ENCODE assay signal across 21 cellular contexts in the genomic region with DNA sequence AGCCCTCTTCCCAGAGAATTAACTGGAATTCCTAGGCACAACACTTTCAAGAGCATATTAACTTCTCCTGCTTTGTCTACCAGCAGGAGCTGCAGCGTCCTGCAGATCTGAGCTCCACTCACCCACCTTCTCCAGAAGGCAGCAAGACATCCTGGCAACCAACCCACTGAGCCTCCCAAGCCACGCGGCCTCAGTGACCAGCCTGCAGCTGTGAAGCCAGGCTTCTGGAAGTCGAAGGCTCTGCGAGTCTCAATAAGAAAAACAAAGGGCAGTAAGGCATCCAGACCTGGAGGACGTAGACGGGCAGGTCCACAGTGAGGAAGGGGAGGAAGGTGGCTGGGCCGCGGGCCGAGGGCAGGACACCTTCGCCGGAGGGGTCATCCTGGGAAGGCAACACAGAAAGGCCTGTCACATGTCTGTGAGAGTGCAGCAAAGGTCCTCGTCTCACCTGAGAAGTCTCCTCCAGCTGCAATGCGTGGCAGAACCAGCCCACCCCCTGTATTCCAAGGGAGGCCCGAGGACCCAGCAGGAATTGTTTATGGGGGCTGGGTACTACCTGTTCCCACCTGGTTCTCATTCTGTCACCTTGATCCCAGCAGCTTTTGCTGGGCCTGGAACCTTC. TPM values are rescaled to one million over a fixed set of nuclear protein-coding genes. Genes with fewer than 3 reads are reported as not detected.
DNase-seq lines count a peak whose midpoint lies in the region; ATAC-seq and TF ChIP-seq lines count a peak whose summit lies in the region.
"Had no signal": no experiment of that assay in that cellular context is flagged by ENCODE, and none has a peak within 500 bp of the region (broad histone marks: within the 10 kb centered on the region; RNA-seq: fewer than 3 reads in every experiment).

No MANE protein-coding gene starts in this region.

- ATAC-seq in GM23338: no peak

- no peak overlapping the region for H3K4me3 Mint-ChIP-seq in Calu3 (ENCODE audit: low read depth, unreplicated experiment)
- no peak overlapping the region for H3K4me3 Mint-ChIP-seq in GM23338
- H3K4me3 Mint-ChIP-seq in activated naive CD8-positive, alpha-beta T cell treated with anti-CD3 and anti-CD28 coated beads for 36 hours: no peak overlapping the region
- H3K4me3 Mint-ChIP-seq: CD14-positive monocyte, HFFc6 had no signal

- no peaks in the 10 kb centered on the region for H3K79me2 ChIP-seq in GM23338 (replicated peaks; ENCODE audit: insufficient read depth)

- TF ChIP-seq CTCF in Calu3 (IDR thresholded peaks at IDR 0.05; ENCODE audit: unreplicated experiment) (no peak), GM23338 (conservative IDR thresholded peaks at IDR 0.05; ENCODE audit: low read depth in 2 of 2) (no peak), ovary (IDR thresholded peaks at IDR 0.05) (no peak)

- no peaks in the 10 kb centered on the region for H3K9me3 Mint-ChIP-seq in Calu3 (ENCODE audit: low read depth, unreplicated experiment)
- no peaks in the 10 kb centered on the region for H3K9me3 Mint-ChIP-seq in GM23338
- H3K9me3 Mint-ChIP-seq in activated naive CD8-positive, alpha-beta T cell treated with anti-CD3 and anti-CD28 coated beads for 36 hours: no peaks in the 10 kb centered on the region
- H3K9me3 Mint-ChIP-seq: HFFc6 had no signal

- DNase-seq in Calu3 (peak; percentile 1), GM23338 (ENCODE audit: low spot score) (no peak), islet precursor cell (peak; percentile 50), ovary (peak in 3 of 5 donors; percentile 5 to 8 (median 5)), NCI-H1105 treated with DMSO at 0.1 percent for 48 hours (lab: John Stamatoyannopoulos, UW) (no peak), NCI-H187 (lab: John Stamatoyannopoulos, UW) (no peak), SIG-M5 treated with dmso at 0.1 percent for 504 hours (lab: John Stamatoyannopoulos, UW; ENCODE audit: unreplicated experiment) (no peak)
- DNase-seq in activated naive CD8-positive, alpha-beta T cell treated with anti-CD3 and anti-CD28 coated beads for 36 hours: no peak
- DNase-seq: ACHN, AML-193, DMS153, EL, GM23248, HFFc6, NCI-H1092, NCI-H2227 treated with DMSO at 0.1 percent for 48 hours, NCI-H524 treated with DMSO at 0.1 percent for 48 hours, SHP77 treated with DMSO at 0.1 percent for 48 hours had no signal

- H3K36me3 Mint-ChIP-seq in Calu3 (ENCODE audit: insufficient read depth, unreplicated experiment) (peaks cover 34% of the 10 kb centered on the region), GM23338 (ENCODE audit: low read depth) (peaks cover 21% of the 10 kb centered on the region)
- H3K36me3 Mint-ChIP-seq in activated naive CD8-positive, alpha-beta T cell treated with anti-CD3 and anti-CD28 coated beads for 36 hours: peaks cover 10% of the 10 kb centered on the region

- no peak overlapping the region for H3K27ac ChIP-seq in GM23338 (ENCODE audit: low read depth)
- no peak overlapping the region for H3K27ac ChIP-seq in ovary
- H3K27ac ChIP-seq: GM23248, Peyer's patch had no signal

- no peaks in the 10 kb centered on the region for H3K9me3 ChIP-seq in ovary
- H3K9me3 ChIP-seq: Peyer's patch had no signal

- no peaks in the 10 kb centered on the region for H3F3A ChIP-seq in GM23338 (replicated peaks; ENCODE audit: low read depth)

- H4K20me1 ChIP-seq in GM23338 (replicated peaks; ENCODE audit: insufficient read depth): no peaks in the 10 kb centered on the region

- intact Hi-C loops in Calu3 (cut with micrococcal nuclease; ENCODE audit: unreplicated experiment) (no loop called here), ovary (cut with DNase I) (no loop called here)

- H2AFZ ChIP-seq in GM23338: no peak overlapping the region
- H2AFZ ChIP-seq: GM23248 had no signal

- no peak overlapping the region for H3K4me3 ChIP-seq in GM23338
- H3K4me3 ChIP-seq in ovary: no peak overlapping the region
- H3K4me3 ChIP-seq: GM23248, Peyer's patch had no signal

- no peaks in the 10 kb centered on the region for H3K4me1 ChIP-seq in GM23338 (ENCODE audit: insufficient read depth)
- H3K4me1 ChIP-seq in ovary (ENCODE audit: insufficient read depth): peaks cover 3% of the 10 kb centered on the region
- H3K4me1 ChIP-seq: Peyer's patch had no signal

- no peak overlapping the region for H3K27ac Mint-ChIP-seq in Calu3 (ENCODE audit: unreplicated experiment)
- H3K27ac Mint-ChIP-seq in GM23338: peak overlapping the region; percentile 74; the same call in 1 of the 2 replicates
- H3K27ac Mint-ChIP-seq in activated naive CD8-positive, alpha-beta T cell treated with anti-CD3 and anti-CD28 coated beads for 36 hours: no peak overlapping the region
- H3K27ac Mint-ChIP-seq: HFFc6 had no signal

- H3K9me2 ChIP-seq in GM23338 (ENCODE audit: insufficient read depth): no peaks in the 10 kb centered on the region

- CTCF ChIA-PET in Calu3 (lab: Charles Lee): interaction anchor here (1.0 kb wide), 1 partner anchor 16 kb away, joined by 3 read pairs; no protein-coding TSS in a partner anchor

- H3K27me3 ChIP-seq in GM23338 (ENCODE audit: insufficient read depth) (no peaks in the 10 kb centered on the region), ovary (no peaks in the 10 kb centered on the region)
- H3K27me3 ChIP-seq: Peyer's patch had no signal

- H3K27me3 Mint-ChIP-seq in Calu3 (ENCODE audit: unreplicated experiment): no peaks in the 10 kb centered on the region
- peaks cover 2% of the 10 kb centered on the region for H3K27me3 Mint-ChIP-seq in GM23338 (ENCODE audit: insufficient read depth, low read depth, poor library complexity)
- H3K27me3 Mint-ChIP-seq in activated naive CD8-positive, alpha-beta T cell treated with anti-CD3 and anti-CD28 coated beads for 36 hours: no peaks in the 10 kb centered on the region

- TF ChIP-seq EP300 in ovary (IDR thresholded peaks at IDR 0.05): no peak

- H3K4me1 Mint-ChIP-seq in Calu3 (ENCODE audit: low read depth, unreplicated experiment) (no peaks in the 10 kb centered on the region), GM23338 (peaks cover 35% of the 10 kb centered on the region)
- H3K4me1 Mint-ChIP-seq in activated naive CD8-positive, alpha-beta T cell treated with anti-CD3 and anti-CD28 coated beads for 36 hours: no peaks in the 10 kb centered on the region

- TF ChIP-seq POLR2A in ovary (IDR thresholded peaks at IDR 0.05): no peak

- H3K36me3 ChIP-seq in GM23338 (ENCODE audit: insufficient read depth) (no peaks in the 10 kb centered on the region), ovary (no peaks in the 10 kb centered on the region)

- H3K4me2 ChIP-seq in GM23338: no peak overlapping the region

- BruUV-seq in Calu3 (replicated peaks; lab: Mats Ljungman, UMichigan): no TSS peak

- 88 to 90% (median 89%) methylated on average over 15 of the region's 15 CpGs for WGBS in ovary, 3 donors

TF ChIP-seq in GM23338, 12 proteins besides CTCF, POLR2A, EP300 and RAD21 (continues in another document):
- no peak for TF ChIP-seq JUNB (IDR thresholded peaks at IDR 0.05; ENCODE audit: unreplicated experiment)
- TF ChIP-seq ZNF331 (CRISPR knock-in tag; IDR thresholded peaks at IDR 0.05; ENCODE audit: low read depth): no peak
- no peak for TF ChIP-seq ZNF114 (CRISPR knock-in tag; IDR thresholded peaks at IDR 0.05)

RNA-seq across cellular contexts. Expression of a gene that starts 36.2 kb away (rescaled TPM):
- total RNA-seq in Calu3 (2022): 62.3 and 63.8 TPM in 2 replicates
- 43.5 and 45.1 TPM in 2 replicates for total RNA-seq in GM23338 (2014; rRNA removed; shearing (Covaris generic))
- 5.7 and 6.5 TPM in 2 replicates for polyA plus RNA-seq in GM23338 (2016; fragmentation: Nextera tagmentation; extraction: Ambion mirVana)
- total RNA-seq in ovary: 10 to 100 TPM; 32.2 to 47.3 (median 32.9) TPM
- polyA plus RNA-seq in ovary: 10 to 100 TPM; 14.4 to 18.5 TPM
- total RNA-seq in activated naive CD8-positive, alpha-beta T cell treated with anti-CD3 and anti-CD28 coated beads for 36 hours: 10 to 100 TPM; 18.7 to 19.3 TPM

RNA-seq across cellular contexts. Expression of a gene that starts 44.7 kb away (rescaled TPM):
- total RNA-seq in Calu3 (2022): not detected in 2 replicates
- total RNA-seq in GM23338 (2014; rRNA removed; shearing (Covaris generic)): 0.07 TPM in 1 of 2 replicates, not detected in the other
- polyA plus RNA-seq in GM23338 (2016; fragmentation: Nextera tagmentation; extraction: Ambion mirVana): not detected in 2 replicates
- total RNA-seq in ovary: 10 to 100 TPM in 1 of 7 donors, 1 to 10 TPM in 4, not detected in 2; 1.5 to 21.3 (median 1.7) TPM
- polyA plus RNA-seq in ovary: under 1 TPM in 1 of 2 donors, not detected in 1; 0.06 TPM
- total RNA-seq in activated naive CD8-positive, alpha-beta T cell treated with anti-CD3 and anti-CD28 coated beads for 36 hours: not detected
- total RNA-seq: GM23248, HFFc6, MCF 10A, Peyer's patch had no signal
- polyA plus RNA-seq: CD14-positive monocyte, GM23248 had no signal

Comparison
In these comparisons a context has a peak if more than half of its experiments do, and no peak if none do; other contexts are left out.
1. DNase-seq: peak in Calu3 (single experiment), islet precursor cell (single experiment) and ovary (3 of 5); none in GM23338 (single experiment), NCI-H1105 treated with DMSO at 0.1 percent for 48 hours (single experiment), NCI-H187 (0 of 2), SIG-M5 treated with dmso at 0.1 percent for 504 hours (single experiment) and activated naive CD8-positive, alpha-beta T cell treated with anti-CD3 and anti-CD28 coated beads for 36 hours (single experiment).